In genomic region chr20:23227274-23227673, GRCh38 we compare ENCODE assay signal across 19 cellular contexts.
"Had no signal": no experiment of that assay in that cellular context is flagged by ENCODE, and none has a peak within 500 bp of the region (broad histone marks: within the 10 kb centered on the region; RNA-seq: fewer than 3 reads in every experiment).

No MANE protein-coding gene starts in this region.

- H3K27ac ChIP-seq: esophagus squamous epithelium, foreskin keratinocyte, left ventricle myocardium inferior, lower lobe of right lung, neural progenitor cell, ovary, right atrium auricular region, sigmoid colon, skin epidermis, tibial artery, upper lobe of left lung, vagina had no signal

- H3K4me3 Mint-ChIP-seq: natural killer cell, neural progenitor cell had no signal

- H3K4me1 Mint-ChIP-seq: natural killer cell, neural progenitor cell had no signal

- H3K27me3 ChIP-seq: esophagus squamous epithelium, neural progenitor cell, ovary, right atrium auricular region, sigmoid colon, tibial artery, upper lobe of left lung, vagina had no signal

- H3K4me3 ChIP-seq: esophagus squamous epithelium, left ventricle myocardium inferior, lower lobe of right lung, neural progenitor cell, ovary, right atrium auricular region, sigmoid colon, skin epidermis, tibial artery, upper lobe of left lung, vagina had no signal

- DNase-seq: esophagus squamous epithelium; foreskin keratinocyte; kidney; left cardiac atrium; left ventricle myocardium inferior; lower lobe of right lung; mesendoderm; natural killer cell; nucleus accumbens; ovary; sigmoid colon; stimulated activated CD4-positive, alpha-beta T cell treated with anti-CD3 and anti-CD28 coated beads, Interleukin-2, amount 100 ng/mL, for 24 hours; stimulated activated naive CD4-positive, alpha-beta T cell; tibial artery; upper lobe of left lung had no signal

- H3K36me3 Mint-ChIP-seq: natural killer cell, neural progenitor cell had no signal

- H2AFZ ChIP-seq: neural progenitor cell had no signal

- H3K27ac Mint-ChIP-seq: natural killer cell, neural progenitor cell had no signal

- H3K9me3 ChIP-seq: ovary, sigmoid colon, vagina had no signal

- H3K4me1 ChIP-seq: foreskin keratinocyte, neural progenitor cell, vagina had no signal

- H3K36me3 ChIP-seq: esophagus squamous epithelium, left ventricle myocardium inferior, lower lobe of right lung, neural progenitor cell, ovary, right atrium auricular region, sigmoid colon, tibial artery, upper lobe of left lung, vagina had no signal

- ATAC-seq: foreskin keratinocyte, left cardiac atrium, lower lobe of right lung, natural killer cell had no signal

- H3K9ac ChIP-seq: neural progenitor cell had no signal

- H3K4me2 ChIP-seq: neural progenitor cell had no signal
